ENCODE assay signal across 1 cellular context in the genomic region with DNA sequence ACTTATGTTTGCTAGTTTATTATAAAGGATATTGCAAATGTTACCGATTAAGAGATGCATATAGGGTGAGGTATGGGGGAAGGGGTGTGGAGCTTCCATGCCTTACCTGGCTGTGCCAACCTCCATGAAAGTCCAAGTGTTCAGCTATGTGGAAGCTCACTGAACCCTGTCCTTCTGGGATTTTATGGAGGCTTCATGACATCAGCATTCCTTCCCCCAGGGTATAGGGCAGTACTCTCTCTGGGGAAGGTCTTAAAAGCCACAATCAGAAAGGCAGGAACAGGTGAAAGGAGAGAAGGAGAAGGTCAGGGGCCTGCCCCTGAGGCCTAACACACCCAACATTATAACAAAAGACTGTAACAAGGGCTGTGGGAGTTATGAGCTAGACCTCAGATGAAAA.
TF ChIP-seq lines count a peak whose summit lies in the region.

No MANE protein-coding gene starts in this region.

TF ChIP-seq in HEK293, 187 proteins besides CTCF, POLR2A, EP300 and RAD21 (continued from another document and continues in another):
- TF ChIP-seq, protein P1, sequence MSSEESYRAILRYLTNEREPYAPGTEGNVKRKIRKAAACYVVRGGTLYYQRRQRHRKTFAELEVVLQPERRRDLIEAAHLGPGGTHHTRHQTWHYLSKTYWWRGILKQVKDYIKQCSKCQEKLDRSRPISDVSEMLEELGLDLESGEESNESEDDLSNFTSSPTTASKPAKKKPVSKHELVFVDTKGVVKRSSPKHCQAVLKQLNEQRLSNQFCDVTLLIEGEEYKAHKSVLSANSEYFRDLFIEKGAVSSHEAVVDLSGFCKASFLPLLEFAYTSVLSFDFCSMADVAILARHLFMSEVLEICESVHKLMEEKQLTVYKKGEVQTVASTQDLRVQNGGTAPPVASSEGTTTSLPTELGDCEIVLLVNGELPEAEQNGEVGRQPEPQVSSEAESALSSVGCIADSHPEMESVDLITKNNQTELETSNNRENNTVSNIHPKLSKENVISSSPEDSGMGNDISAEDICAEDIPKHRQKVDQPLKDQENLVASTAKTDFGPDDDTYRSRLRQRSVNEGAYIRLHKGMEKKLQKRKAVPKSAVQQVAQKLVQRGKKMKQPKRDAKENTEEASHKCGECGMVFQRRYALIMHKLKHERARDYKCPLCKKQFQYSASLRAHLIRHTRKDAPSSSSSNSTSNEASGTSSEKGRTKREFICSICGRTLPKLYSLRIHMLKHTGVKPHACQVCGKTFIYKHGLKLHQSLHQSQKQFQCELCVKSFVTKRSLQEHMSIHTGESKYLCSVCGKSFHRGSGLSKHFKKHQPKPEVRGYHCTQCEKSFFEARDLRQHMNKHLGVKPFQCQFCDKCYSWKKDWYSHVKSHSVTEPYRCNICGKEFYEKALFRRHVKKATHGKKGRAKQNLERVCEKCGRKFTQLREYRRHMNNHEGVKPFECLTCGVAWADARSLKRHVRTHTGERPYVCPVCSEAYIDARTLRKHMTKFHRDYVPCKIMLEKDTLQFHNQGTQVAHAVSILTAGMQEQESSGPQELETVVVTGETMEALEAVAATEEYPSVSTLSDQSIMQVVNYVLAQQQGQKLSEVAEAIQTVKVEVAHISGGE (tag by site-specific recombination; conservative IDR thresholded peaks at IDR 0.05; ENCODE audit: low read depth), result no peak
- TF ChIP-seq, protein P2, sequence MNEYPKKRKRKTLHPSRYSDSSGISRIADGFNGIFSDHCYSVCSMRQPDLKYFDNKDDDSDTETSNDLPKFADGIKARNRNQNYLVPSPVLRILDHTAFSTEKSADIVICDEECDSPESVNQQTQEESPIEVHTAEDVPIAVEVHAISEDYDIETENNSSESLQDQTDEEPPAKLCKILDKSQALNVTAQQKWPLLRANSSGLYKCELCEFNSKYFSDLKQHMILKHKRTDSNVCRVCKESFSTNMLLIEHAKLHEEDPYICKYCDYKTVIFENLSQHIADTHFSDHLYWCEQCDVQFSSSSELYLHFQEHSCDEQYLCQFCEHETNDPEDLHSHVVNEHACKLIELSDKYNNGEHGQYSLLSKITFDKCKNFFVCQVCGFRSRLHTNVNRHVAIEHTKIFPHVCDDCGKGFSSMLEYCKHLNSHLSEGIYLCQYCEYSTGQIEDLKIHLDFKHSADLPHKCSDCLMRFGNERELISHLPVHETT (tag by site-specific recombination; IDR thresholded peaks at IDR 0.05), result no peak
- TF ChIP-seq ZFHX2 (tag by site-specific recombination; conservative IDR thresholded peaks at IDR 0.05) (no peak), KLF8 (tag by site-specific recombination; IDR thresholded peaks at IDR 0.05) (0 out of 2 replicates have a peak, but pooled peaks have one; percentile 36), PRDM1 (tag by site-specific recombination; IDR thresholded peaks at IDR 0.05) (no peak; the same call in 1 of the 2 replicates), ZNF792 (tag by site-specific recombination; IDR thresholded peaks at IDR 0.05) (no peak), ZNF549 (tag by site-specific recombination; IDR thresholded peaks at IDR 0.05) (no peak), ZFP69B (tag by site-specific recombination; IDR thresholded peaks at IDR 0.05) (no peak), WT1 (tag by site-specific recombination; IDR thresholded peaks at IDR 0.05) (peak; percentile 84), ZNF501 (tag by site-specific recombination; IDR thresholded peaks at IDR 0.05) (no peak), ZNF558 (tag by site-specific recombination; IDR thresholded peaks at IDR 0.05) (no peak), ZNF76 (tag by site-specific recombination; IDR thresholded peaks at IDR 0.05; ENCODE audit: borderline replicate concordance, low read depth) (no peak), ZNF426 (tag by site-specific recombination; IDR thresholded peaks at IDR 0.05) (no peak), ZNF423 (tag by site-specific recombination; IDR thresholded peaks at IDR 0.05) (no peak), GFI1B (tag by site-specific recombination; IDR thresholded peaks at IDR 0.05) (no peak), ZNF138 (tag by site-specific recombination; IDR thresholded peaks at IDR 0.05; ENCODE audit: borderline replicate concordance) (no peak), ZBTB17 (tag by site-specific recombination; IDR thresholded peaks at IDR 0.05) (peak; percentile 23; the same call in 1 of the 2 replicates), ZNF623 (tag by site-specific recombination; IDR thresholded peaks at IDR 0.05) (no peak), ZNF658 (tag by site-specific recombination; IDR thresholded peaks at IDR 0.05) (no peak), ZNF157 (tag by site-specific recombination; IDR thresholded peaks at IDR 0.05) (no peak), ZNF561 (tag by site-specific recombination; IDR thresholded peaks at IDR 0.05; ENCODE audit: borderline replicate concordance) (no peak), EGR2 (tag by site-specific recombination; IDR thresholded peaks at IDR 0.05; ENCODE audit: low read depth) (no peak), ZNF664 (tag by site-specific recombination; IDR thresholded peaks at IDR 0.05) (no peak), ZBTB21 (tag by site-specific recombination; IDR thresholded peaks at IDR 0.05) (no peak), ZNF776 (tag by site-specific recombination; IDR thresholded peaks at IDR 0.05; ENCODE audit: borderline replicate concordance) (no peak), SALL2 (tag by site-specific recombination; IDR thresholded peaks at IDR 0.05; ENCODE audit: borderline replicate concordance) (no peak), FEZF1 (tag by site-specific recombination; IDR thresholded peaks at IDR 0.05) (peak; percentile 53), KLF9 (tag by site-specific recombination; IDR thresholded peaks at IDR 0.05; ENCODE audit: low read depth) (no peak), ZNF223 (tag by site-specific recombination; IDR thresholded peaks at IDR 0.05) (no peak), ZBTB8A (tag by site-specific recombination; IDR thresholded peaks at IDR 0.05) (no peak), ZBTB1 (tag by site-specific recombination; IDR thresholded peaks at IDR 0.05) (no peak), ZNF555 (tag by site-specific recombination; conservative IDR thresholded peaks at IDR 0.05) (no peak), ZNF121 (tag by site-specific recombination; IDR thresholded peaks at IDR 0.05) (no peak)
- TF ChIP-seq, protein P3, sequence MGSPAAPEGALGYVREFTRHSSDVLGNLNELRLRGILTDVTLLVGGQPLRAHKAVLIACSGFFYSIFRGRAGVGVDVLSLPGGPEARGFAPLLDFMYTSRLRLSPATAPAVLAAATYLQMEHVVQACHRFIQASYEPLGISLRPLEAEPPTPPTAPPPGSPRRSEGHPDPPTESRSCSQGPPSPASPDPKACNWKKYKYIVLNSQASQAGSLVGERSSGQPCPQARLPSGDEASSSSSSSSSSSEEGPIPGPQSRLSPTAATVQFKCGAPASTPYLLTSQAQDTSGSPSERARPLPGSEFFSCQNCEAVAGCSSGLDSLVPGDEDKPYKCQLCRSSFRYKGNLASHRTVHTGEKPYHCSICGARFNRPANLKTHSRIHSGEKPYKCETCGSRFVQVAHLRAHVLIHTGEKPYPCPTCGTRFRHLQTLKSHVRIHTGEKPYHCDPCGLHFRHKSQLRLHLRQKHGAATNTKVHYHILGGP (tag by site-specific recombination; IDR thresholded peaks at IDR 0.05), result no peak
- TF ChIP-seq, protein P4, sequence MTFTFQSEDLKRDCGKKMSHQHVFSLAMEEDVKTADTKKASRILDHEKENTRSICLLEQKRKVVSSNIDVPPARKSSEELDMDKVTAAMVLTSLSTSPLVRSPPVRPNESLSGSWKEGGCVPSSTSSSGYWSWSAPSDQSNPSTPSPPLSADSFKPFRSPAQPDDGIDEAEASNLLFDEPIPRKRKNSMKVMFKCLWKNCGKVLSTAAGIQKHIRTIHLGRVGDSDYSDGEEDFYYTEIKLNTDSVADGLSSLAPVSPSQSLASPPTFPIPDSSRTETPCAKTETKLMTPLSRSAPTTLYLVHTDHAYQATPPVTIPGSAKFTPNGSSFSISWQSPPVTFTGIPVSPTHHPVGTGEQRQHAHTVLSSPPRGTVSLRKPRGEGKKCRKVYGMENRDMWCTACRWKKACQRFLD (tag by site-specific recombination; IDR thresholded peaks at IDR 0.05), result no peak
- TF ChIP-seq, protein P5, sequence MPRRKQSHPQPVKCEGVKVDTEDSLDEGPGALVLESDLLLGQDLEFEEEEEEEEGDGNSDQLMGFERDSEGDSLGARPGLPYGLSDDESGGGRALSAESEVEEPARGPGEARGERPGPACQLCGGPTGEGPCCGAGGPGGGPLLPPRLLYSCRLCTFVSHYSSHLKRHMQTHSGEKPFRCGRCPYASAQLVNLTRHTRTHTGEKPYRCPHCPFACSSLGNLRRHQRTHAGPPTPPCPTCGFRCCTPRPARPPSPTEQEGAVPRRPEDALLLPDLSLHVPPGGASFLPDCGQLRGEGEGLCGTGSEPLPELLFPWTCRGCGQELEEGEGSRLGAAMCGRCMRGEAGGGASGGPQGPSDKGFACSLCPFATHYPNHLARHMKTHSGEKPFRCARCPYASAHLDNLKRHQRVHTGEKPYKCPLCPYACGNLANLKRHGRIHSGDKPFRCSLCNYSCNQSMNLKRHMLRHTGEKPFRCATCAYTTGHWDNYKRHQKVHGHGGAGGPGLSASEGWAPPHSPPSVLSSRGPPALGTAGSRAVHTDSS (tag by site-specific recombination; IDR thresholded peaks at IDR 0.05), result no peak
- TF ChIP-seq, protein P6, sequence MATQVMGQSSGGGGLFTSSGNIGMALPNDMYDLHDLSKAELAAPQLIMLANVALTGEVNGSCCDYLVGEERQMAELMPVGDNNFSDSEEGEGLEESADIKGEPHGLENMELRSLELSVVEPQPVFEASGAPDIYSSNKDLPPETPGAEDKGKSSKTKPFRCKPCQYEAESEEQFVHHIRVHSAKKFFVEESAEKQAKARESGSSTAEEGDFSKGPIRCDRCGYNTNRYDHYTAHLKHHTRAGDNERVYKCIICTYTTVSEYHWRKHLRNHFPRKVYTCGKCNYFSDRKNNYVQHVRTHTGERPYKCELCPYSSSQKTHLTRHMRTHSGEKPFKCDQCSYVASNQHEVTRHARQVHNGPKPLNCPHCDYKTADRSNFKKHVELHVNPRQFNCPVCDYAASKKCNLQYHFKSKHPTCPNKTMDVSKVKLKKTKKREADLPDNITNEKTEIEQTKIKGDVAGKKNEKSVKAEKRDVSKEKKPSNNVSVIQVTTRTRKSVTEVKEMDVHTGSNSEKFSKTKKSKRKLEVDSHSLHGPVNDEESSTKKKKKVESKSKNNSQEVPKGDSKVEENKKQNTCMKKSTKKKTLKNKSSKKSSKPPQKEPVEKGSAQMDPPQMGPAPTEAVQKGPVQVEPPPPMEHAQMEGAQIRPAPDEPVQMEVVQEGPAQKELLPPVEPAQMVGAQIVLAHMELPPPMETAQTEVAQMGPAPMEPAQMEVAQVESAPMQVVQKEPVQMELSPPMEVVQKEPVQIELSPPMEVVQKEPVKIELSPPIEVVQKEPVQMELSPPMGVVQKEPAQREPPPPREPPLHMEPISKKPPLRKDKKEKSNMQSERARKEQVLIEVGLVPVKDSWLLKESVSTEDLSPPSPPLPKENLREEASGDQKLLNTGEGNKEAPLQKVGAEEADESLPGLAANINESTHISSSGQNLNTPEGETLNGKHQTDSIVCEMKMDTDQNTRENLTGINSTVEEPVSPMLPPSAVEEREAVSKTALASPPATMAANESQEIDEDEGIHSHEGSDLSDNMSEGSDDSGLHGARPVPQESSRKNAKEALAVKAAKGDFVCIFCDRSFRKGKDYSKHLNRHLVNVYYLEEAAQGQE (tag by site-specific recombination; IDR thresholded peaks at IDR 0.05), result no peak
- TF ChIP-seq, protein P7, sequence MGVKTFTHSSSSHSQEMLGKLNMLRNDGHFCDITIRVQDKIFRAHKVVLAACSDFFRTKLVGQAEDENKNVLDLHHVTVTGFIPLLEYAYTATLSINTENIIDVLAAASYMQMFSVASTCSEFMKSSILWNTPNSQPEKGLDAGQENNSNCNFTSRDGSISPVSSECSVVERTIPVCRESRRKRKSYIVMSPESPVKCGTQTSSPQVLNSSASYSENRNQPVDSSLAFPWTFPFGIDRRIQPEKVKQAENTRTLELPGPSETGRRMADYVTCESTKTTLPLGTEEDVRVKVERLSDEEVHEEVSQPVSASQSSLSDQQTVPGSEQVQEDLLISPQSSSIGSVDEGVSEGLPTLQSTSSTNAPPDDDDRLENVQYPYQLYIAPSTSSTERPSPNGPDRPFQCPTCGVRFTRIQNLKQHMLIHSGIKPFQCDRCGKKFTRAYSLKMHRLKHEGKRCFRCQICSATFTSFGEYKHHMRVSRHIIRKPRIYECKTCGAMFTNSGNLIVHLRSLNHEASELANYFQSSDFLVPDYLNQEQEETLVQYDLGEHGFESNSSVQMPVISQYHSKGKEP (tag by site-specific recombination; IDR thresholded peaks at IDR 0.05), result no peak
- TF ChIP-seq, protein P8, sequence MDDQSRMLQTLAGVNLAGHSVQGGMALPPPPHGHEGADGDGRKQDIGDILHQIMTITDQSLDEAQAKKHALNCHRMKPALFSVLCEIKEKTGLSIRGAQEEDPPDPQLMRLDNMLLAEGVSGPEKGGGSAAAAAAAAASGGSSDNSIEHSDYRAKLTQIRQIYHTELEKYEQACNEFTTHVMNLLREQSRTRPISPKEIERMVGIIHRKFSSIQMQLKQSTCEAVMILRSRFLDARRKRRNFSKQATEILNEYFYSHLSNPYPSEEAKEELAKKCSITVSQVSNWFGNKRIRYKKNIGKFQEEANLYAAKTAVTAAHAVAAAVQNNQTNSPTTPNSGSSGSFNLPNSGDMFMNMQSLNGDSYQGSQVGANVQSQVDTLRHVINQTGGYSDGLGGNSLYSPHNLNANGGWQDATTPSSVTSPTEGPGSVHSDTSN (CRISPR knock-in tag; IDR thresholded peaks at IDR 0.05), result no peak
- TF ChIP-seq, protein P9, sequence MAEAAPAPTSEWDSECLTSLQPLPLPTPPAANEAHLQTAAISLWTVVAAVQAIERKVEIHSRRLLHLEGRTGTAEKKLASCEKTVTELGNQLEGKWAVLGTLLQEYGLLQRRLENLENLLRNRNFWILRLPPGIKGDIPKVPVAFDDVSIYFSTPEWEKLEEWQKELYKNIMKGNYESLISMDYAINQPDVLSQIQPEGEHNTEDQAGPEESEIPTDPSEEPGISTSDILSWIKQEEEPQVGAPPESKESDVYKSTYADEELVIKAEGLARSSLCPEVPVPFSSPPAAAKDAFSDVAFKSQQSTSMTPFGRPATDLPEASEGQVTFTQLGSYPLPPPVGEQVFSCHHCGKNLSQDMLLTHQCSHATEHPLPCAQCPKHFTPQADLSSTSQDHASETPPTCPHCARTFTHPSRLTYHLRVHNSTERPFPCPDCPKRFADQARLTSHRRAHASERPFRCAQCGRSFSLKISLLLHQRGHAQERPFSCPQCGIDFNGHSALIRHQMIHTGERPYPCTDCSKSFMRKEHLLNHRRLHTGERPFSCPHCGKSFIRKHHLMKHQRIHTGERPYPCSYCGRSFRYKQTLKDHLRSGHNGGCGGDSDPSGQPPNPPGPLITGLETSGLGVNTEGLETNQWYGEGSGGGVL (tag by site-specific recombination; IDR thresholded peaks at IDR 0.05), result no peak
- TF ChIP-seq, protein P10, sequence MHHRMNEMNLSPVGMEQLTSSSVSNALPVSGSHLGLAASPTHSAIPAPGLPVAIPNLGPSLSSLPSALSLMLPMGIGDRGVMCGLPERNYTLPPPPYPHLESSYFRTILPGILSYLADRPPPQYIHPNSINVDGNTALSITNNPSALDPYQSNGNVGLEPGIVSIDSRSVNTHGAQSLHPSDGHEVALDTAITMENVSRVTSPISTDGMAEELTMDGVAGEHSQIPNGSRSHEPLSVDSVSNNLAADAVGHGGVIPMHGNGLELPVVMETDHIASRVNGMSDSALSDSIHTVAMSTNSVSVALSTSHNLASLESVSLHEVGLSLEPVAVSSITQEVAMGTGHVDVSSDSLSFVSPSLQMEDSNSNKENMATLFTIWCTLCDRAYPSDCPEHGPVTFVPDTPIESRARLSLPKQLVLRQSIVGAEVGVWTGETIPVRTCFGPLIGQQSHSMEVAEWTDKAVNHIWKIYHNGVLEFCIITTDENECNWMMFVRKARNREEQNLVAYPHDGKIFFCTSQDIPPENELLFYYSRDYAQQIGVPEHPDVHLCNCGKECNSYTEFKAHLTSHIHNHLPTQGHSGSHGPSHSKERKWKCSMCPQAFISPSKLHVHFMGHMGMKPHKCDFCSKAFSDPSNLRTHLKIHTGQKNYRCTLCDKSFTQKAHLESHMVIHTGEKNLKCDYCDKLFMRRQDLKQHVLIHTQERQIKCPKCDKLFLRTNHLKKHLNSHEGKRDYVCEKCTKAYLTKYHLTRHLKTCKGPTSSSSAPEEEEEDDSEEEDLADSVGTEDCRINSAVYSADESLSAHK (tag by site-specific recombination; IDR thresholded peaks at IDR 0.05), result no peak
